ENCODE assay signal across 8 cellular contexts in the genomic region with DNA sequence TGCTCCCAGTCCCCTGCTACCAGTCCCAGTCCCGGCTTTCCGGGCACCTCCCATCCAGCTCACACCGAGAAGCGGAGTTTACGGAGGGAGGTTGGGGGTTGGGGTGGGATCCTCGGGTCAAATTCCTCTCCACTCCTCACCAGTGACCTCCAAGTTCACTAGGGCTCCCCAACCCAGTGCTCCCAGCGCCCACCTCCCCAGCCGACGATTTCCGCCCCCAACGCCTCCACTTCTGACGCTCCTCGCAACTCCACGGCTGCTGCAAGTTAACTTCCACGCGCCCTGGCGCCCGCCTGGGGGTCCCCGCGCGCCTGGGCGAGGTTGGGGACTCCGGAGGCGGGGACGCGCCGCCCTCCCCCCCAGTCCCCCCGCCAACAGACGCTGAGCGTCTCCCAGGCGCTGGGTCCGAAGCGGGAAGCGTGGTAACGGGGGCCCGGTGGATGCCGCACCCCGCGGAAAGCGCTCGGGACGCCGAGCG. TPM values are rescaled to one million over a fixed set of nuclear protein-coding genes. Genes with fewer than 3 reads are reported as not detected.
DNase-seq lines count a peak whose midpoint lies in the region; ATAC-seq, FAIRE-seq and TF ChIP-seq lines count a peak whose summit lies in the region.

No MANE protein-coding gene starts in this region.

- H3K79me2 ChIP-seq in K562 (ENCODE audit: control insufficient read depth, insufficient read depth, low read length): peaks cover 58% of the 10 kb centered on the region

- CTCF ChIA-PET in K562 (lab: Yijun Ruan, JAX; ENCODE audit: low intra/inter-chr PET ratio): no interaction called here

- H3K27me3 ChIP-seq in SJSA1 (replicated peaks) (no peaks in the 10 kb centered on the region), K562 (ENCODE audit: control insufficient read depth in 2 of 2, insufficient read depth in 2 of 2, low read length in 2 of 2) (no peaks in the 10 kb centered on the region)

- ATAC-seq in HG02642 (IDR thresholded peaks at IDR 0.05; ENCODE audit: poor library complexity, unreplicated experiment): peak; percentile 18
- ATAC-seq in K562: peak; percentile 54
- no peak for ATAC-seq in HG03571 (IDR thresholded peaks at IDR 0.05; ENCODE audit: unreplicated experiment)

- DNase-seq in EH (ENCODE audit: low read depth) (peak; percentile 61), SJSA1 (ENCODE audit: low read depth in 1 of 2, low spot score in 2 of 2) (peak; percentile 36 to 53), K562 (ENCODE audit: extremely low read depth in 1 of 4, low spot score in 3 of 4) (peak in 3 of 4 experiments; percentile 39 to 63 (median 61)), iris pigment epithelial cell (ENCODE audit: low read depth) (peak; percentile 4), NCI-H2171 treated with DMSO at 0.1 percent for 48 hours (lab: John Stamatoyannopoulos, UW) (no peak)
- DNase-seq in stimulated activated CD4-positive, alpha-beta T cell treated with anti-CD3 and anti-CD28 coated beads, Interleukin-12 subunit alpha, Interleukin-12 subunit beta, amount 100 ng/mL, for 48 hours (ENCODE audit: low read depth in 2 of 3, low spot score in 1 of 3): peak in 2 of 3 donors; percentile 12 to 23

- TF ChIP-seq RAD21 in K562 (CRISPR knock-in tag; conservative IDR thresholded peaks at IDR 0.05 in 1 of 2, IDR thresholded peaks at IDR 0.05 in 1 of 2): no peak

- BruUV-seq in K562 (replicated peaks; lab: Mats Ljungman, UMichigan): no TSS peak

- POLR2A ChIA-PET in K562 (lab: Yijun Ruan, JAX): interaction anchor here (0.6 kb wide), 1 partner anchor 39 kb away, joined by 3 read pairs; no protein-coding TSS in a partner anchor

- H3K9me3 ChIP-seq in SJSA1 (replicated peaks) (no peaks in the 10 kb centered on the region), K562 (replicated peaks; ENCODE audit: control insufficient read depth, insufficient read depth, low read depth, low read length) (no peaks in the 10 kb centered on the region)

- TF ChIP-seq EP300 in K562 (IDR thresholded peaks at IDR 0.05; ENCODE audit: low read length): no peak

- H4K20me1 ChIP-seq in K562 (replicated peaks; ENCODE audit: control insufficient read depth, insufficient read depth, low read length): peaks cover 10% of the 10 kb centered on the region; the same call in 1 of the 2 replicates

- peak overlapping the region; percentile 94 for H3K4me3 ChIP-seq in SJSA1
- peak overlapping the region; percentile 93 for H3K4me3 ChIP-seq in K562

- H3K9me1 ChIP-seq in K562 (ENCODE audit: control insufficient read depth, insufficient read depth, low read length): no peaks in the 10 kb centered on the region

- FAIRE-seq in K562 (lab: Jason Lieb, UNC): no peak

- H3K36me3 ChIP-seq in SJSA1 (peaks cover 6% of the 10 kb centered on the region), K562 (ENCODE audit: control insufficient read depth, insufficient read depth, low read length) (peaks cover 36% of the 10 kb centered on the region)

- peak overlapping the region; percentile 54 for H3K27ac ChIP-seq in SJSA1
- H3K27ac ChIP-seq in K562 (ENCODE audit: extremely low read depth, low read depth, low read length): peak overlapping the region; percentile 88

- no peak overlapping the region for H2AFZ ChIP-seq in K562 (ENCODE audit: low read depth, low read length)

- H3K4me2 ChIP-seq in K562 (ENCODE audit: insufficient read depth, low read length): peak overlapping the region; percentile 97

- H3K4me1 ChIP-seq in SJSA1 (replicated peaks) (peaks cover 22% of the 10 kb centered on the region), K562 (replicated peaks in 1 of 2; ENCODE audit: control insufficient read depth in 2 of 2, insufficient read depth in 2 of 2, low read length in 2 of 2) (peaks cover 24 to 31% of the 10 kb centered on the region in 2 experiments)

- intact Hi-C loops in K562 (cut with micrococcal nuclease): loop anchor here (10.0 kb wide), 1 partner anchor 105 kb away; a partner anchor contains a TSS

- in situ Hi-C loops in K562 (cut with MboI): no loop called here

- TF ChIP-seq CTCF in K562 (IDR thresholded peaks at IDR 0.05 in 2 of 3, conservative IDR thresholded peaks at IDR 0.05 in 1 of 3; ENCODE audit: insufficient read depth in 2 of 3, low read depth in 1 of 3, low read length in 3 of 3): no peak

- WGBS in K562 (ENCODE audit: insufficient coverage, low coverage, missing lambda C conversion rate): 0% methylated on average over 10 of the region's 44 CpGs

- H3K9ac ChIP-seq in K562 (ENCODE audit: insufficient read depth in 1 of 2, low read depth in 2 of 2, low read length in 2 of 2): peak overlapping the region; percentile 78 to 96

- no peak for TF ChIP-seq POLR2A in K562 (conservative IDR thresholded peaks at IDR 0.05)

TF ChIP-seq in K562, 482 proteins besides CTCF, POLR2A, EP300 and RAD21 (continues in another document):
- TF ChIP-seq CXXC5 (CRISPR knock-in tag; IDR thresholded peaks at IDR 0.05): no peak
- peak; percentile 81 for TF ChIP-seq HNRNPLL (IDR thresholded peaks at IDR 0.05; ENCODE audit: low read depth, low read length, poor library complexity, severe bottlenecking)
- TF ChIP-seq, protein P1, sequence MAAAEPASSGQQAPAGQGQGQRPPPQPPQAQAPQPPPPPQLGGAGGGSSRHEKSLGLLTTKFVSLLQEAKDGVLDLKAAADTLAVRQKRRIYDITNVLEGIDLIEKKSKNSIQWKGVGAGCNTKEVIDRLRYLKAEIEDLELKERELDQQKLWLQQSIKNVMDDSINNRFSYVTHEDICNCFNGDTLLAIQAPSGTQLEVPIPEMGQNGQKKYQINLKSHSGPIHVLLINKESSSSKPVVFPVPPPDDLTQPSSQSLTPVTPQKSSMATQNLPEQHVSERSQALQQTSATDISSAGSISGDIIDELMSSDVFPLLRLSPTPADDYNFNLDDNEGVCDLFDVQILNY (CRISPR knock-in tag; IDR thresholded peaks at IDR 0.05): no peak
- no peak for TF ChIP-seq ZNF77 (CRISPR knock-in tag; IDR thresholded peaks at IDR 0.05)
- TF ChIP-seq HDGF (IDR thresholded peaks at IDR 0.05): no peak

RNA-seq across cellular contexts. Expression of a gene that starts 0.5 kb away (rescaled TPM):
- 34.8 and 43.6 TPM in 2 replicates for total RNA-seq in SJSA1 (2014; rRNA removed; shearing (Covaris generic))
- 183 and 357 TPM in 2 replicates for total RNA-seq in K562 (2011; cell fraction: chromatin; rRNA removed; ENCODE audit: low replicate concordance)
- 260 and 261 TPM in 2 replicates for total RNA-seq in K562 (2011; cell fraction: nucleolus; rRNA removed)
- 278 and 313 TPM in 2 replicates for total RNA-seq in K562 (2011; cell fraction: nucleoplasm; rRNA removed)
- total RNA-seq in K562 (2014; rRNA removed) (73.7 and 94.7 TPM in 2 replicates), K562 (2014; rRNA removed; fragmentation: Illumina TruSeq; extraction: Trizol) (26.3 and 26.6 TPM in 2 replicates), K562 (2015; rRNA removed; fragmentation: Illumina TruSeq; extraction: Trizol) (34.7 and 38.8 TPM in 2 replicates), K562 (2021) (88.7 and 92.1 TPM in 2 replicates)
- polyA plus RNA-seq in K562 (2011; rRNA removed) (123 and 126 TPM in 2 replicates), K562 (2014; fragmentation: Illumina TruSeq; extraction: Trizol) (60.1 and 64.7 TPM in 2 replicates), K562 (2014; fragmentation: Nextera tagmentation; extraction: Ambion mirVana) (10 to 100 TPM; 14.2 to 18.2 TPM), K562 (2014; rRNA removed) (85.0 and 92.3 TPM in 2 replicates)
- 164 and 307 TPM in 2 replicates for polyA plus RNA-seq in K562 (2011; cell fraction: cytosol; rRNA removed)
- 121 and 197 TPM in 2 replicates for polyA plus RNA-seq in K562 (2011; cell fraction: nucleus; rRNA removed)
- 61.7 and 68.9 TPM in 2 replicates for polyA plus RNA-seq in K562 (2012)
- polyA minus RNA-seq in K562 (2011; rRNA and poly(A)+ RNA removed): 55.9 and 90.2 TPM in 2 replicates
- 71.9 and 98.8 TPM in 2 replicates for polyA minus RNA-seq in K562 (2011; cell fraction: cytosol; rRNA and poly(A)+ RNA removed)
- polyA minus RNA-seq in K562 (2011; cell fraction: nucleus; rRNA and poly(A)+ RNA removed): 53.2 and 63.2 TPM in 2 replicates

RNA-seq across cellular contexts. Expression of a gene that starts 28.4 kb away (rescaled TPM):
- not detected in 2 replicates for total RNA-seq in SJSA1 (2014; rRNA removed; shearing (Covaris generic))
- not detected in 2 replicates for total RNA-seq in K562 (2011; cell fraction: chromatin; rRNA removed; ENCODE audit: low replicate concordance)
- total RNA-seq in K562 (2011; cell fraction: nucleolus; rRNA removed): not detected in 2 replicates
- total RNA-seq in K562 (2011; cell fraction: nucleoplasm; rRNA removed): not detected in 2 replicates
- total RNA-seq in K562 (2014; rRNA removed) (0.29 and 0.45 TPM in 2 replicates), K562 (2014; rRNA removed; fragmentation: Illumina TruSeq; extraction: Trizol) (not detected in 2 replicates), K562 (2015; rRNA removed; fragmentation: Illumina TruSeq; extraction: Trizol) (not detected in 2 replicates), K562 (2021) (0.16 and 0.22 TPM in 2 replicates)
- polyA plus RNA-seq in K562 (2011; rRNA removed) (0.12 and 0.17 TPM in 2 replicates), K562 (2014; fragmentation: Illumina TruSeq; extraction: Trizol) (0.26 and 0.33 TPM in 2 replicates), K562 (2014; fragmentation: Nextera tagmentation; extraction: Ambion mirVana) (under 1 TPM; 0.18 to 0.41 TPM), K562 (2014; rRNA removed) (0.38 and 0.42 TPM in 2 replicates)
- polyA plus RNA-seq in K562 (2011; cell fraction: cytosol; rRNA removed): 0.53 and 1.1 TPM in 2 replicates
- polyA plus RNA-seq in K562 (2011; cell fraction: nucleus; rRNA removed): not detected in 2 replicates
- 0.12 and 0.42 TPM in 2 replicates for polyA plus RNA-seq in K562 (2012)
- not detected in 2 replicates for polyA minus RNA-seq in K562 (2011; rRNA and poly(A)+ RNA removed)
- polyA minus RNA-seq in K562 (2011; cell fraction: cytosol; rRNA and poly(A)+ RNA removed): not detected in 2 replicates
- polyA minus RNA-seq in K562 (2011; cell fraction: nucleus; rRNA and poly(A)+ RNA removed): not detected in 2 replicates

RNA-seq across cellular contexts. Expression of a gene that starts 32.4 kb away (rescaled TPM):
- total RNA-seq in SJSA1 (2014; rRNA removed; shearing (Covaris generic)): not detected in 2 replicates
- 0.56 TPM in 1 of 2 replicates, not detected in the other for total RNA-seq in K562 (2011; cell fraction: chromatin; rRNA removed; ENCODE audit: low replicate concordance)
- total RNA-seq in K562 (2011; cell fraction: nucleolus; rRNA removed): 0.67 TPM in 1 of 2 replicates, not detected in the other
- total RNA-seq in K562 (2011; cell fraction: nucleoplasm; rRNA removed): not detected in 2 replicates
- total RNA-seq in K562 (2014; rRNA removed): 0.73 and 1.6 TPM in 2 replicates
- total RNA-seq in K562 (2014; rRNA removed; fragmentation: Illumina TruSeq; extraction: Trizol): 0.32 and 0.76 TPM in 2 replicates
- total RNA-seq in K562 (2015; rRNA removed; fragmentation: Illumina TruSeq; extraction: Trizol): 0.34 and 0.69 TPM in 2 replicates
- 3.3 and 3.9 TPM in 2 replicates for total RNA-seq in K562 (2021)
- 1.7 and 1.9 TPM in 2 replicates for polyA plus RNA-seq in K562 (2011; rRNA removed)
- 0.47 and 1.5 TPM in 2 replicates for polyA plus RNA-seq in K562 (2011; cell fraction: cytosol; rRNA removed)
- polyA plus RNA-seq in K562 (2011; cell fraction: nucleus; rRNA removed): 0.35 and 1.1 TPM in 2 replicates
- polyA plus RNA-seq in K562 (2012): 1.7 and 2.1 TPM in 2 replicates
- polyA plus RNA-seq in K562 (2014; fragmentation: Illumina TruSeq; extraction: Trizol): 0.59 and 0.60 TPM in 2 replicates
- 1 to 10 TPM; 1.6 to 2.1 TPM for polyA plus RNA-seq in K562 (2014; fragmentation: Nextera tagmentation; extraction: Ambion mirVana)
- polyA plus RNA-seq in K562 (2014; rRNA removed): 0.93 and 2.1 TPM in 2 replicates
- not detected in 2 replicates for polyA minus RNA-seq in K562 (2011; rRNA and poly(A)+ RNA removed)
- polyA minus RNA-seq in K562 (2011; cell fraction: cytosol; rRNA and poly(A)+ RNA removed): not detected in 2 replicates
- not detected in 2 replicates for polyA minus RNA-seq in K562 (2011; cell fraction: nucleus; rRNA and poly(A)+ RNA removed)
